ENCODE assay signal across 8 cellular contexts in the genomic region with DNA sequence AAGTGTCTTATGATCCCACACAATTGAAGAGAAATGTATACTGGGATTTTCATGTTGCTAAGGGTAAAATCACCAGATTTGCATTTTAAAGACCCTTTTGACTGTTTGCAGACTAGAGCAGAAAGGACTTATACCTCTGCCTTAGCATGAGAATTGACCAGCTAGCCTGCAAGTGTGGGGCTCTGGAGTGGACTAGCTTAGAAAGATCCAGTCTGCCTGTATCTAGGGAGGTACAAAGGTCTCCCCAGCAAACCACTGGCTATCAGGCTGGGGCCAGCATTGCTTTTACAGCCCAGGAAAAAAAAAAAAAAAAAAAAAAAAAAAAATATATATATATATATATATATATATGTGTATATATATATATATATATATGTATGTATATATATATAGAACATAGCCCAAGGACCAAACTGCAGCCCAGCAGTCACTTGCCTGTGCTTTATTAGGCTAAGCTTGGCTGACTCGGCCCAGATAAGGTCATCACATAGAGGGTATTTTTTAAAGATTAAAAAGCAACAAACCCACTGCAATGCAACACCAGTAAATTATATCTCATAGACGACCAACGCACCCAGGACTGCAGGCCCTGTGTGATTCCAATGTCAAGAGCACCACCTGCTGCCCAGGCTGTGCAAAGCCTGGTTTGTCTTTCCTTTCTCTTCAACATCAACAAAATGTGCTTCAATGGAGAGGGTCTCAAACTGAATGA.
DNase-seq lines count a peak whose midpoint lies in the region; ATAC-seq and TF ChIP-seq lines count a peak whose summit lies in the region.

No MANE protein-coding gene starts in this region.

- no peak overlapping the region for H4K8ac ChIP-seq in trophoblast cell (ENCODE audit: low read depth, low read length)

- H3K4me3 ChIP-seq in gastroesophageal sphincter (no peak overlapping the region), trophoblast cell (ENCODE audit: low read depth, low read length) (no peak overlapping the region)

- H3K27me3 ChIP-seq in gastroesophageal sphincter, result no peaks in the 10 kb centered on the region
- H3K27me3 ChIP-seq in trophoblast cell (ENCODE audit: insufficient read depth, low read length), result no peaks in the 10 kb centered on the region

- no peak overlapping the region for H3K4me2 ChIP-seq in trophoblast cell (ENCODE audit: low read length)

- H3K9ac ChIP-seq in trophoblast cell (ENCODE audit: low read length), result no peak overlapping the region

- TF ChIP-seq POLR2A in gastroesophageal sphincter (IDR thresholded peaks at IDR 0.05), result no peak

- H3K4me3 Mint-ChIP-seq in activated T-cell treated with anti-CD3 and anti-CD28 coated beads, Interleukin-2, amount 50 U/mL, for 24 hours, result no peak overlapping the region

- peak; percentile 43 to 81 (median 66) for TF ChIP-seq CTCF in gastroesophageal sphincter (IDR thresholded peaks at IDR 0.05)

- no peak overlapping the region for H3K27ac Mint-ChIP-seq in activated T-cell treated with anti-CD3 and anti-CD28 coated beads, Interleukin-2, amount 50 U/mL, for 24 hours

- no peak overlapping the region for H3K23ac ChIP-seq in trophoblast cell (ENCODE audit: low read length)

- no peaks in the 10 kb centered on the region for H3K4me1 Mint-ChIP-seq in activated T-cell treated with anti-CD3 and anti-CD28 coated beads, Interleukin-2, amount 50 U/mL, for 24 hours (ENCODE audit: low read depth)

- WGBS in gastroesophageal sphincter (ENCODE audit: low coverage in 1 of 2), 2 donors, result 0% methylated on average over 3 of the region's 3 CpGs
- no CpG with 5 or more reads among the region's 3 CpGs for WGBS in trophoblast cell (ENCODE audit: extremely low coverage, insufficient coverage, insufficient read length)

- H3K9me3 ChIP-seq in gastroesophageal sphincter (no peaks in the 10 kb centered on the region), trophoblast cell (ENCODE audit: insufficient read depth, low read depth, low read length) (no peaks in the 10 kb centered on the region)

- no peak overlapping the region for H4K12ac ChIP-seq in trophoblast cell (ENCODE audit: low read depth, low read length)

- no peak overlapping the region for H2BK12ac ChIP-seq in trophoblast cell (ENCODE audit: low read length)

- H2BK120ac ChIP-seq in trophoblast cell (ENCODE audit: insufficient read depth, low read length, poor library complexity), result no peak overlapping the region

- no peak overlapping the region for H3K27ac ChIP-seq in gastroesophageal sphincter
- H3K27ac ChIP-seq in trophoblast cell (ENCODE audit: low read depth, low read length), result no peak overlapping the region

- H3K4me1 ChIP-seq in gastroesophageal sphincter (no peaks in the 10 kb centered on the region), trophoblast cell (ENCODE audit: control insufficient read depth in 1 of 2, insufficient read depth in 2 of 2, low read length in 2 of 2) (peaks cover 0 to 3% of the 10 kb centered on the region in 2 experiments)

- H3K79me1 ChIP-seq in trophoblast cell (ENCODE audit: low read length), result no peaks in the 10 kb centered on the region

- no peak for TF ChIP-seq EP300 in gastroesophageal sphincter (IDR thresholded peaks at IDR 0.05)

- ATAC-seq in GM21381 (IDR thresholded peaks at IDR 0.05; ENCODE audit: unreplicated experiment), result peak; percentile 82
- ATAC-seq in HG03558 (IDR thresholded peaks at IDR 0.05; ENCODE audit: extremely low read depth, unreplicated experiment), result peak; percentile 74
- peak; percentile 51 for ATAC-seq in gastroesophageal sphincter

- H3K36me3 Mint-ChIP-seq in activated T-cell treated with anti-CD3 and anti-CD28 coated beads, Interleukin-2, amount 50 U/mL, for 24 hours (ENCODE audit: low read depth), result no peaks in the 10 kb centered on the region

- H3K14ac ChIP-seq in trophoblast cell (ENCODE audit: low read length), result no peak overlapping the region

- no peak overlapping the region for H3K18ac ChIP-seq in trophoblast cell (ENCODE audit: low read length)

- H2AFZ ChIP-seq in trophoblast cell (ENCODE audit: insufficient read depth, low read length, poor library complexity), result no peak overlapping the region

- DNase-seq in EH (ENCODE audit: low read depth) (peak; percentile 86), NCI-H69 (lab: John Stamatoyannopoulos, UW) (peak; percentile 38), trophoblast cell (peak; percentile 42 to 74), mesenteric fat pad (ENCODE audit: low spot score) (no peak)
- peak; percentile 38 for DNase-seq in activated T-cell treated with anti-CD3 and anti-CD28 coated beads, Interleukin-2, amount 50 U/mL, for 24 hours

- H4K91ac ChIP-seq in trophoblast cell (ENCODE audit: low read depth, low read length), result no peak overlapping the region

- no peak overlapping the region for H2BK5ac ChIP-seq in trophoblast cell (ENCODE audit: low read depth, low read length, poor library complexity)

- no peak overlapping the region for H2AK5ac ChIP-seq in trophoblast cell (ENCODE audit: low read length)

- no peaks in the 10 kb centered on the region for H3K79me2 ChIP-seq in trophoblast cell (ENCODE audit: control insufficient read depth, insufficient read depth, low read length, poor library complexity)

- H3K36me3 ChIP-seq in gastroesophageal sphincter (no peaks in the 10 kb centered on the region), trophoblast cell (ENCODE audit: control insufficient read depth in 1 of 2, insufficient read depth in 2 of 2, low read length in 2 of 2) (no peaks in the 10 kb centered on the region)

- no peaks in the 10 kb centered on the region for H3K27me3 Mint-ChIP-seq in activated T-cell treated with anti-CD3 and anti-CD28 coated beads, Interleukin-2, amount 50 U/mL, for 24 hours

- H3K9me3 Mint-ChIP-seq in activated T-cell treated with anti-CD3 and anti-CD28 coated beads, Interleukin-2, amount 50 U/mL, for 24 hours, result no peaks in the 10 kb centered on the region

- no peak overlapping the region for H3K4ac ChIP-seq in trophoblast cell (ENCODE audit: low read depth, low read length)
